Comparison of ENCODE assay signal across 17 cellular contexts in the genomic region with DNA sequence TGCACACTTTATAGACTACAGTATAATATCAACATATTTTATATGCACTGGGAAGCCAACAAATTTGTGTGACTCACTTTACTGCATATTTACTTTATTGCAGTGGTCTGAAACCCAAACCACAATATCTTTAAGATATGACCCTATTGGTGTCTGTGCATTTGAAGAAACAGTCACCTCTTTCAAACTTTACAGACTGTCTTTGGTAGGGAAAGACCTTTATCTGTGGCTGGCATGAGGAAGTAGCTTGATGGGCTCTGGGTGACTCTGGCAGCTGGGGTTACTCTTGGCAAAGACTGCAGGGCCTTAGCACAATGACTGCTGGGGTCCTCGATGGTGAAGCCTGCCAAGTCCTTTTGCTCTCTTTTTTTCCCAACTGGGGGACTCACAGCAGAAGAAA. TPM values are rescaled to one million over a fixed set of nuclear protein-coding genes. Genes with fewer than 3 reads are reported as not detected.
DNase-seq lines count a peak whose midpoint lies in the region; FAIRE-seq and TF ChIP-seq lines count a peak whose summit lies in the region.
"Had no signal": no experiment of that assay in that cellular context is flagged by ENCODE, and none has a peak within 500 bp of the region (broad histone marks: within the 10 kb centered on the region; RNA-seq: fewer than 3 reads in every experiment).

No MANE protein-coding gene starts in this region.

- H3K4me1 Mint-ChIP-seq in mesothelial cell of epicardium, result no peaks in the 10 kb centered on the region

- CTCF ChIA-PET in mammary epithelial cell (lab: Charles Lee; ENCODE audit: low non-redundant PET), result interaction anchor here (0.8 kb wide), 1 partner anchor 17 kb away, joined by 3 read pairs; no protein-coding TSS in a partner anchor

- H3K27me3 ChIP-seq in mammary epithelial cell (ENCODE audit: insufficient read depth, low read length) (no peaks in the 10 kb centered on the region), breast epithelium (no peaks in the 10 kb centered on the region)
- H3K27me3 ChIP-seq: Peyer's patch, sigmoid colon had no signal

- H3K9ac ChIP-seq in mammary epithelial cell (ENCODE audit: insufficient read depth, low read length), result no peak overlapping the region

- in situ Hi-C loops in mammary epithelial cell (cut with MboI; ENCODE audit: low sequenced_read_pairs in 2 of 2), result no loop called here

- H3K4me2 ChIP-seq in mammary epithelial cell (ENCODE audit: insufficient read depth, low read depth, low read length), result peak overlapping the region; percentile 5

- TF ChIP-seq CTCF in mammary epithelial cell (conservative IDR thresholded peaks at IDR 0.05 in 1 of 2, IDR thresholded peaks at IDR 0.05 in 1 of 2; ENCODE audit: extremely low read depth in 1 of 2, insufficient read depth in 1 of 2, low read depth in 1 of 2, low read length in 2 of 2) (no peak), breast epithelium (IDR thresholded peaks at IDR 0.05) (no peak), mesothelial cell of epicardium (IDR thresholded peaks at IDR 0.05; ENCODE audit: unreplicated experiment) (no peak)

- H3K4me3 Mint-ChIP-seq in mesothelial cell of epicardium, result no peak overlapping the region

- DNase-seq in mammary epithelial cell (peak; percentile 75), breast epithelium (ENCODE audit: low spot score in 2 of 2) (no peak), RCC 7860 (ENCODE audit: low spot score) (peak; percentile 66), epithelial cell of prostate (ENCODE audit: low read depth, low spot score) (no peak), mesothelial cell of epicardium (ENCODE audit: low spot score in 2 of 2, unreplicated experiment in 2 of 2) (no peak), occipital lobe (lab: John Stamatoyannopoulos, UW) (no peak), NCI-H526 treated with DMSO at 0.1 percent for 48 hours (lab: John Stamatoyannopoulos, UW) (no peak)
- DNase-seq in NK-92 treated with Interleukin-12 subunit alpha and Interleukin-12 subunit beta, amount 100 ng/mL, for 24 hours (lab: John Stamatoyannopoulos, UW), result no peak
- DNase-seq: 8988T; activated CD4-positive, alpha-beta T cell treated with anti-CD3 and anti-CD28 coated beads, Interleukin-2, amount 50 U/mL, for 48 hours; aorta; Karpas-422; Peyer's patch; sigmoid colon; stimulated activated naive CD4-positive, alpha-beta T cell had no signal

- no peaks in the 10 kb centered on the region for H3K36me3 ChIP-seq in mammary epithelial cell (ENCODE audit: insufficient read depth, low read length)
- no peaks in the 10 kb centered on the region for H3K36me3 ChIP-seq in breast epithelium
- H3K36me3 ChIP-seq: Peyer's patch, sigmoid colon had no signal

- FAIRE-seq in RCC 7860 (lab: Jason Lieb, UNC), result peak; percentile 77
- FAIRE-seq: H1 had no signal

- H4K20me1 ChIP-seq in mammary epithelial cell (ENCODE audit: insufficient read depth, low read length), result no peaks in the 10 kb centered on the region

- H3K79me2 ChIP-seq in mammary epithelial cell (ENCODE audit: insufficient read depth, low read length), result no peaks in the 10 kb centered on the region

- H3K27ac ChIP-seq in mammary epithelial cell (ENCODE audit: insufficient read depth, low read depth, low read length), result no peak overlapping the region
- no peak overlapping the region for H3K27ac ChIP-seq in breast epithelium
- peak overlapping the region; percentile 18 for H3K27ac ChIP-seq in epithelial cell of prostate
- H3K27ac ChIP-seq: Peyer's patch, sigmoid colon had no signal

- dilution Hi-C loops in mammary epithelial cell (cut with HindIII; ENCODE audit: low sequenced_read_pairs), result no loop called here

- peaks cover 36% of the 10 kb centered on the region for H3K9me3 Mint-ChIP-seq in mesothelial cell of epicardium

- no peak overlapping the region for H3K27ac Mint-ChIP-seq in mesothelial cell of epicardium
- H3K27ac Mint-ChIP-seq: activated T-helper 2 cell treated with anti-CD3 and anti-CD28 coated beads, Interferon-gamma antibody, Interleukin-2, Interleukin-4, amounts not matched to agents 10 μg/mL and 5 μg/mL and 100 μg/mL, durations not matched to agents 14 hours and 24 hours and 36 hours had no signal

- intact Hi-C loops in mammary epithelial cell (cut with micrococcal nuclease), result no loop called here
- intact Hi-C loops in breast epithelium (cut with DNase I; ENCODE audit: low total_unique reads), result no loop called here

- 100% methylated on average over 1 of the region's 1 CpG for WGBS in mammary epithelial cell (ENCODE audit: low coverage, missing lambda C conversion rate)

- H3K4me3 ChIP-seq in mammary epithelial cell (replicated peaks in 1 of 3; ENCODE audit: insufficient read depth in 1 of 3, low read depth in 2 of 3, low read length in 3 of 3), result no peak overlapping the region
- no peak overlapping the region for H3K4me3 ChIP-seq in breast epithelium
- H3K4me3 ChIP-seq: Peyer's patch, sigmoid colon had no signal

- H3K9me3 ChIP-seq in mammary epithelial cell (replicated peaks; ENCODE audit: insufficient read depth, low read length) (peaks cover 20% of the 10 kb centered on the region), breast epithelium (peaks cover 11 to 16% of the 10 kb centered on the region in 2 donors)

- H3K27me3 Mint-ChIP-seq in mesothelial cell of epicardium (ENCODE audit: low read depth), result peaks cover 1% of the 10 kb centered on the region

- H3K4me1 ChIP-seq in mammary epithelial cell (ENCODE audit: insufficient read depth, low read length) (peaks cover 25% of the 10 kb centered on the region), breast epithelium (no peaks in the 10 kb centered on the region)
- H3K4me1 ChIP-seq: Peyer's patch, sigmoid colon had no signal

- H3K36me3 Mint-ChIP-seq in mesothelial cell of epicardium, result peaks cover 7% of the 10 kb centered on the region

- BruUV-seq in mammary epithelial cell (replicated peaks; lab: Mats Ljungman, UMichigan), result no TSS peak

- TF ChIP-seq POLR2A in breast epithelium (IDR thresholded peaks at IDR 0.05), result no peak

- peak overlapping the region; percentile 11 for H2AFZ ChIP-seq in mammary epithelial cell (ENCODE audit: low read depth, low read length)

RNA-seq across cellular contexts. Expression of a gene that starts 21.3 kb away (rescaled TPM):
- total RNA-seq in mammary epithelial cell (1 to 10 TPM; 5.1 to 8.0 TPM), breast epithelium (1 to 10 TPM; 1.3 to 5.6 (median 1.9) TPM), mesothelial cell of epicardium (2.6 to 3.1 TPM (median 2.7 TPM) in 3 replicates), occipital lobe (3.7 TPM)
- polyA plus RNA-seq in mammary epithelial cell, result 2.3 TPM
- 1.0 TPM for polyA minus RNA-seq in mammary epithelial cell

RNA-seq across cellular contexts. Expression of a gene that starts 59.7 kb away (rescaled TPM):
- 100 to 1,000 TPM in 1 of 2 donors, 10 to 100 TPM in 1; 30.6 to 147 TPM for total RNA-seq in mammary epithelial cell
- 48.7 TPM for polyA plus RNA-seq in mammary epithelial cell
- 50.9 TPM for polyA minus RNA-seq in mammary epithelial cell
- 100 to 1,000 TPM; 177 to 469 (median 190) TPM for total RNA-seq in breast epithelium
- total RNA-seq in mesothelial cell of epicardium, result 29.2 to 34.4 TPM (median 30.5 TPM) in 3 replicates
- total RNA-seq in occipital lobe, result 63.3 TPM

Comparison
In these comparisons a context has a peak if more than half of its experiments do, and no peak if none do; other contexts are left out.
1. DNase-seq: peak in mammary epithelial cell (single experiment) and RCC 7860 (single experiment); none in breast epithelium (0 of 2), epithelial cell of prostate (single experiment), NK-92 treated with Interleukin-12 subunit alpha and Interleukin-12 subunit beta, amount 100 ng/mL, for 24 hours (single experiment), mesothelial cell of epicardium (0 of 2), occipital lobe (single experiment) and NCI-H526 treated with DMSO at 0.1 percent for 48 hours (single experiment).